Comparison of ENCODE assay signal across 8 cellular contexts in genomic region chr1:36446261-36446660, GRCh38. TPM values are rescaled to one million over a fixed set of nuclear protein-coding genes. Genes with fewer than 3 reads are reported as not detected.
A peak's percentile ranks its signal among the peaks of the same experiment; 100 is the strongest.
DNase-seq lines count a peak whose midpoint lies in the region; ATAC-seq and TF ChIP-seq lines count a peak whose summit lies in the region.

No MANE protein-coding gene starts in this region.

- no peak for TF ChIP-seq EP300 in suprapubic skin (IDR thresholded peaks at IDR 0.05)

- WGBS in suprapubic skin, result 75% methylated on average over 8 of the region's 8 CpGs

- H3K27ac ChIP-seq in left lung (peak overlapping the region; percentile 13 to 45), Peyer's patch (no peak overlapping the region), suprapubic skin (no peak overlapping the region)
- H3K27ac ChIP-seq in effector memory CD4-positive, alpha-beta T cell (ENCODE audit: insufficient read depth, low read length, poor library complexity, severe bottlenecking), result no peak overlapping the region

- TF ChIP-seq POLR2A in Peyer's patch (IDR thresholded peaks at IDR 0.05) (no peak), suprapubic skin (IDR thresholded peaks at IDR 0.05) (no peak)

- DNase-seq in ELF-1 (ENCODE audit: low read depth, low spot score) (peak; percentile 74), HT-29 (ENCODE audit: low spot score) (peak; percentile 22), SKM-1 (lab: John Stamatoyannopoulos, UW; ENCODE audit: unreplicated experiment) (peak; percentile 27), left lung (no peak), Peyer's patch (no peak), suprapubic skin (ENCODE audit: low spot score in 2 of 2) (no peak), NCI-H2029 treated with DMSO at 0.1 percent for 48 hours (lab: John Stamatoyannopoulos, UW) (no peak)
- DNase-seq in effector memory CD4-positive, alpha-beta T cell, result no peak

- no peak overlapping the region for H3K4me3 ChIP-seq in left lung
- H3K4me3 ChIP-seq in Peyer's patch, result no peak overlapping the region
- no peak overlapping the region for H3K4me3 ChIP-seq in suprapubic skin
- H3K4me3 ChIP-seq in effector memory CD4-positive, alpha-beta T cell (ENCODE audit: insufficient read depth, low read depth, low read length, poor library complexity, severe bottlenecking), result no peak overlapping the region

- intact Hi-C loops in left lung (cut with DNase I), result no loop called here

- TF ChIP-seq CTCF in left lung (IDR thresholded peaks at IDR 0.05) (no peak), Peyer's patch (IDR thresholded peaks at IDR 0.05) (peak in 1 of 6 experiments; percentile 4), suprapubic skin (IDR thresholded peaks at IDR 0.05) (no peak)

- peaks cover 3 to 22% of the 10 kb centered on the region in 2 donors for H3K4me1 ChIP-seq in left lung
- H3K4me1 ChIP-seq in Peyer's patch, result no peaks in the 10 kb centered on the region
- peaks cover 25% of the 10 kb centered on the region for H3K4me1 ChIP-seq in suprapubic skin
- H3K4me1 ChIP-seq in effector memory CD4-positive, alpha-beta T cell (ENCODE audit: control insufficient read depth, insufficient read depth, low read length, poor library complexity, severe bottlenecking), result peaks cover 5% of the 10 kb centered on the region

- ATAC-seq in left lung, result no peak

- H3K36me3 ChIP-seq in left lung, result no peaks in the 10 kb centered on the region
- no peaks in the 10 kb centered on the region for H3K36me3 ChIP-seq in Peyer's patch
- H3K36me3 ChIP-seq in suprapubic skin, result no peaks in the 10 kb centered on the region
- no peaks in the 10 kb centered on the region for H3K36me3 ChIP-seq in effector memory CD4-positive, alpha-beta T cell (ENCODE audit: control insufficient read depth, insufficient read depth, low read length)

- H3K27me3 ChIP-seq in left lung (no peaks in the 10 kb centered on the region), Peyer's patch (no peaks in the 10 kb centered on the region), suprapubic skin (no peaks in the 10 kb centered on the region)
- no peaks in the 10 kb centered on the region for H3K27me3 ChIP-seq in effector memory CD4-positive, alpha-beta T cell (replicated peaks; ENCODE audit: control insufficient read depth, insufficient read depth, low read length, poor library complexity, severe bottlenecking)

- H3K9me3 ChIP-seq in left lung (no peaks in the 10 kb centered on the region), Peyer's patch (no peaks in the 10 kb centered on the region), suprapubic skin (no peaks in the 10 kb centered on the region)
- no peaks in the 10 kb centered on the region for H3K9me3 ChIP-seq in effector memory CD4-positive, alpha-beta T cell (ENCODE audit: control insufficient read depth, low read length)

RNA-seq across cellular contexts. Expression of gene OSCP1, which starts 4.0 kb away (rescaled TPM):
- 1.1 and 2.0 TPM in 2 replicates for total RNA-seq in HT-29 (2014; rRNA removed; shearing (Covaris generic))
- total RNA-seq in left lung, result 10 to 100 TPM in 1 of 2 donors, 1 to 10 TPM in 1; 9.3 to 10.4 TPM
- total RNA-seq in Peyer's patch, result 1 to 10 TPM in 3 of 4 donors, under 1 TPM in 1; 0.67 to 9.9 (median 3.2) TPM
- total RNA-seq in suprapubic skin, result 10 to 100 TPM in 2 of 4 donors, 1 to 10 TPM in 2; 3.8 to 15.4 (median 7.9) TPM

RNA-seq across cellular contexts. Expression of gene MRPS15, which starts 17.9 kb away (rescaled TPM):
- 184 and 209 TPM in 2 replicates for total RNA-seq in HT-29 (2014; rRNA removed; shearing (Covaris generic))
- total RNA-seq in left lung (10 to 100 TPM; 62.7 to 84.2 TPM), Peyer's patch (10 to 100 TPM; 44.2 to 74.3 (median 46.7) TPM), suprapubic skin (10 to 100 TPM; 47.7 to 91.3 (median 73.6) TPM)

RNA-seq across cellular contexts. Expression of gene CSF3R, which starts 36.5 kb away (rescaled TPM):
- under 0.01 TPM in 1 of 2 replicates, not detected in the other for total RNA-seq in HT-29 (2014; rRNA removed; shearing (Covaris generic))
- total RNA-seq in left lung (100 to 1,000 TPM in 1 of 2 donors, 10 to 100 TPM in 1; 63.8 to 334 TPM), Peyer's patch (10 to 100 TPM in 1 of 4 donors, 1 to 10 TPM in 3; 1.6 to 41.3 (median 4.2) TPM), suprapubic skin (1 to 10 TPM in 3 of 4 donors, under 1 TPM in 1; 0.60 to 2.7 (median 2.1) TPM)

RNA-seq across cellular contexts. Expression of gene LSM10, which starts 48.6 kb away (rescaled TPM):
- 13.4 and 13.8 TPM in 2 replicates for total RNA-seq in HT-29 (2014; rRNA removed; shearing (Covaris generic))
- total RNA-seq in left lung (10 to 100 TPM; 33.5 to 41.4 TPM), Peyer's patch (10 to 100 TPM; 25.5 to 42.9 (median 31.2) TPM), suprapubic skin (10 to 100 TPM; 19.2 to 22.6 (median 21.4) TPM)

Comparison
In these comparisons a context has a peak if more than half of its experiments do, and no peak if none do; other contexts are left out.
1. DNase-seq: peak in ELF-1 (single experiment), HT-29 (single experiment) and SKM-1 (single experiment); none in left lung (0 of 2), Peyer's patch (0 of 3), suprapubic skin (0 of 2), NCI-H2029 treated with DMSO at 0.1 percent for 48 hours (single experiment) and effector memory CD4-positive, alpha-beta T cell (0 of 3).
2. H3K27ac ChIP-seq: peak in left lung (2 of 2); none in Peyer's patch (0 of 4), suprapubic skin (single experiment) and effector memory CD4-positive, alpha-beta T cell (single experiment).